ENCODE assay signal across 8 cellular contexts in the genomic region with DNA sequence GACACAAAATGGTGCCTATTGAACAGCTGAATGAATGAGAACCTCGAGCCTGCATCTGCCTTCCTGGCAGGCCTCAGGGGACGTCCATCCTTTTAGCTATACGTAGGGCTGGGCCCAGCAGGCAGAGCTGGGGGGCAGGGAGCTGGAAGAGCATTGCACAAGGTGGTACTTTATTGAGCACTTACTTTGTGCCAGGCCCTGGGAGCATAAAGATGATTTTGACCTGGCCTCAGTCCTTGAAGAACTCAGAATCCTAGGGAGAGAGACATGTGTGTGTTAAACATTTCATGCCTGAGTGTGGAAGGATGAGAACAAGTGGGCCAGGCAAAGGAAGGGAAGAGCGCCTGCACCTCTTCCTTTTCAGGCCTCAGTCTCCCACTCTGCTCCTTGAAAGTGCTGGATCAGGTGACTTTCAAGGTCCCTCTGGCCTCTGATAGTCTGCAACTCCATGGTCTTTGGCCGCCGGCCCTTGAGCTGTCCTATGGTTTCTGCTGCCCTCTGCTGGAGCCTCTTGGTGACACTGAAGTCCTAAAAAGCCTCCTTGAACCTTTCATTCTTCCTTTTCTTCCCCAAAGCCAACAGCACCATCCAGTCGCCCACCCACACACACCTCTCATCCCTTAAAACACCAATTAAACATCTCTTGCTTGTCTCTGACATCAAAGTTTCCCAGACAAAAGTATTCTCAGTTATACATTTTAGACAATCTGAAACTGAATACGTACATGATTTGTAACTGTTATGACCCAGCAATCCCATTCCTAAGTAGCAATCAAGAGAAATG. TPM values are rescaled to one million over a fixed set of nuclear protein-coding genes. Genes with fewer than 3 reads are reported as not detected.
DNase-seq lines count a peak whose midpoint lies in the region; ATAC-seq, FAIRE-seq and TF ChIP-seq lines count a peak whose summit lies in the region.

No MANE protein-coding gene starts in this region.

- no peaks in the 10 kb centered on the region for H3K36me3 Mint-ChIP-seq in activated T-helper 17 cell treated with anti-CD3 and anti-CD28 coated beads, Interleukin-2, amount 50 U/mL, for 72 hours (ENCODE audit: low read depth)

- intact Hi-C loops in ovary (cut with DNase I) (loop anchor here in 2 of 4 donors (10.0 kb wide), 2 partner anchors 115 to 185 kb away; partner anchors contain the start of gene CRABP2 (in 1 of the 2)), upper lobe of right lung (cut with DNase I) (no loop called here)

- DNase-seq in Daoy (ENCODE audit: low read depth): peak; percentile 75
- peak; percentile 77 for DNase-seq in LoVo (ENCODE audit: low spot score)
- peak; percentile 61 for DNase-seq in RPMI7951 (ENCODE audit: low read depth)
- peak; percentile 80 to 87 for DNase-seq in frontal cortex (ENCODE audit: low spot score in 2 of 2)
- DNase-seq in ovary: peak; percentile 75 to 86 (median 82)
- DNase-seq in upper lobe of right lung: peak; percentile 83

- H3K9me3 ChIP-seq in ovary (no peaks in the 10 kb centered on the region), upper lobe of right lung (no peaks in the 10 kb centered on the region)

- H3K4me1 Mint-ChIP-seq in activated T-helper 17 cell treated with anti-CD3 and anti-CD28 coated beads, Interleukin-2, amount 50 U/mL, for 72 hours: no peaks in the 10 kb centered on the region

- H3K4me3 ChIP-seq in ovary (no peak overlapping the region), upper lobe of right lung (no peak overlapping the region)

- H3K27ac ChIP-seq in ovary (no peak overlapping the region), upper lobe of right lung (no peak overlapping the region)

- peaks cover 11% of the 10 kb centered on the region for H3K4me1 ChIP-seq in ovary (ENCODE audit: insufficient read depth)
- peaks cover 12% of the 10 kb centered on the region for H3K4me1 ChIP-seq in upper lobe of right lung

- H3K27me3 ChIP-seq in ovary: no peaks in the 10 kb centered on the region
- peaks cover 14% of the 10 kb centered on the region for H3K27me3 ChIP-seq in upper lobe of right lung

- peaks cover 27% of the 10 kb centered on the region for H3K27me3 Mint-ChIP-seq in activated T-helper 17 cell treated with anti-CD3 and anti-CD28 coated beads, Interleukin-2, amount 50 U/mL, for 72 hours

- ATAC-seq in activated T-helper 17 cell treated with anti-CD3 and anti-CD28 coated beads, Interleukin-2, amount 50 U/mL, for 72 hours (replicated peaks): peak; percentile 34
- ATAC-seq in upper lobe of right lung: peak; percentile 70
- no peak for ATAC-seq in GM18907 (IDR thresholded peaks at IDR 0.05; ENCODE audit: unreplicated experiment)

- no peak for FAIRE-seq in frontal cortex (lab: Jason Lieb, UNC)

- no peak for TF ChIP-seq EP300 in ovary (IDR thresholded peaks at IDR 0.05)

- TF ChIP-seq CTCF in ovary (IDR thresholded peaks at IDR 0.05) (peak; percentile 48 to 65 (median 49)), upper lobe of right lung (IDR thresholded peaks at IDR 0.05) (peak; percentile 83)

- H3K36me3 ChIP-seq in ovary (no peaks in the 10 kb centered on the region), upper lobe of right lung (no peaks in the 10 kb centered on the region)

- 44 to 47% (median 46%) methylated on average over 8 of the region's 8 CpGs for WGBS in ovary, 3 donors

- no peak overlapping the region for H3K4me3 Mint-ChIP-seq in activated T-helper 17 cell treated with anti-CD3 and anti-CD28 coated beads, Interleukin-2, amount 50 U/mL, for 72 hours

- no peaks in the 10 kb centered on the region for H3K9me3 Mint-ChIP-seq in activated T-helper 17 cell treated with anti-CD3 and anti-CD28 coated beads, Interleukin-2, amount 50 U/mL, for 72 hours

- no peak for TF ChIP-seq POLR2A in ovary (IDR thresholded peaks at IDR 0.05)

- H3K27ac Mint-ChIP-seq in activated T-helper 17 cell treated with anti-CD3 and anti-CD28 coated beads, Interleukin-2, amount 50 U/mL, for 72 hours: no peak overlapping the region

RNA-seq across cellular contexts. Expression of gene PEAR1, which starts 3.5 kb away (rescaled TPM):
- total RNA-seq in Daoy (2014; rRNA removed; shearing (Covaris generic)): 0.06 TPM in 1 of 2 replicates, not detected in the other
- not detected in 2 replicates for total RNA-seq in RPMI7951 (2014; rRNA removed; shearing (Covaris generic))
- total RNA-seq in activated T-helper 17 cell treated with anti-CD3 and anti-CD28 coated beads, Interleukin-2, amount 50 U/mL, for 72 hours: not detected
- total RNA-seq in frontal cortex (0.41 TPM), ovary (10 to 100 TPM in 5 of 7 donors, 1 to 10 TPM in 2; 4.3 to 20.2 (median 12.3) TPM), upper lobe of right lung (17.9 TPM)
- 10 to 100 TPM; 13.7 to 21.2 TPM for polyA plus RNA-seq in ovary

RNA-seq across cellular contexts. Expression of gene NTRK1, which starts 29.3 kb away (rescaled TPM):
- 0.40 TPM in 1 of 2 replicates, not detected in the other for total RNA-seq in Daoy (2014; rRNA removed; shearing (Covaris generic))
- total RNA-seq in RPMI7951 (2014; rRNA removed; shearing (Covaris generic)): not detected in 2 replicates
- 10 to 100 TPM in 1 of 2 donors, 1 to 10 TPM in 1; 2.5 to 13.3 TPM for total RNA-seq in activated T-helper 17 cell treated with anti-CD3 and anti-CD28 coated beads, Interleukin-2, amount 50 U/mL, for 72 hours
- total RNA-seq in frontal cortex (0.41 TPM), ovary (under 1 TPM in 4 of 7 donors, not detected in 3; 0.34 to 0.92 (median 0.41) TPM), upper lobe of right lung (1.2 TPM)
- polyA plus RNA-seq in ovary: under 1 TPM in 1 of 2 donors, not detected in 1; 0.11 TPM

RNA-seq across cellular contexts. Expression of gene LRRC71, which starts 30.4 kb away (rescaled TPM):
- not detected in 2 replicates for total RNA-seq in Daoy (2014; rRNA removed; shearing (Covaris generic))
- total RNA-seq in RPMI7951 (2014; rRNA removed; shearing (Covaris generic)): not detected in 2 replicates
- total RNA-seq in activated T-helper 17 cell treated with anti-CD3 and anti-CD28 coated beads, Interleukin-2, amount 50 U/mL, for 72 hours: not detected
- total RNA-seq in frontal cortex (not detected), ovary (10 to 100 TPM in 1 of 7 donors, 1 to 10 TPM in 2, under 1 TPM in 2, not detected in 2; 0.36 to 11.1 (median 1.1) TPM), upper lobe of right lung (0.26 TPM)
- polyA plus RNA-seq in ovary: under 1 TPM in 1 of 2 donors, not detected in 1; 0.07 TPM

RNA-seq across cellular contexts. Expression of gene INSRR, which starts 31.1 kb away (rescaled TPM):
- not detected in 2 replicates for total RNA-seq in Daoy (2014; rRNA removed; shearing (Covaris generic))
- not detected in 2 replicates for total RNA-seq in RPMI7951 (2014; rRNA removed; shearing (Covaris generic))
- under 1 TPM; 0.04 to 0.66 TPM for total RNA-seq in activated T-helper 17 cell treated with anti-CD3 and anti-CD28 coated beads, Interleukin-2, amount 50 U/mL, for 72 hours
- total RNA-seq in frontal cortex (under 0.01 TPM), ovary (under 1 TPM in 1 of 7 donors, not detected in 6; 0.15 TPM), upper lobe of right lung (not detected)
- under 1 TPM in 1 of 2 donors, not detected in 1; 0.02 TPM for polyA plus RNA-seq in ovary
